Comparison of ENCODE assay signal across 8 cellular contexts in the genomic region with DNA sequence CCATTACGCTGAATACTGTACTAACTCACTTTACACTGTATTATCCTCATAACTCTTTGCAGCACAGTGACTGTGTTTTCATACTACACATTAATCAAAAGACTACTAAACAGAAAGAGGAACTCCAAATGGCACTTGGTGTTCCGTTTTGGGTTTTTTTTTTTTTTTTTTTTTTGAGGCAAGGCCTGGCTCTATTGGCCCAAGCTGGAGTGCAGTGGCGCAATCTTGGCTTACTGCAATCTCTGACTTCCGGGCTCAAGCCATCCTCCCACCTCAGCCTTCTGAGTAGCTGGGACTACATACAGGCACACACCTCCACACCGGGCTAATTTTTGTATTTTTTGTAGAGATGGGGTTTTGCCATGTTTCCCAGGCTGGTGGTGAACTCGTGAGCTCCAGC. TPM values are rescaled to one million over a fixed set of nuclear protein-coding genes. Genes with fewer than 3 reads are reported as not detected.
DNase-seq lines count a peak whose midpoint lies in the region; ATAC-seq and TF ChIP-seq lines count a peak whose summit lies in the region.

No MANE protein-coding gene starts in this region.

- H3K9me3 ChIP-seq in uterus (no peaks in the 10 kb centered on the region), PC-9 (ENCODE audit: insufficient read depth, low read depth) (no peaks in the 10 kb centered on the region)

- H2AFZ ChIP-seq in PC-9, result no peak overlapping the region

- no peaks in the 10 kb centered on the region for H3F3A ChIP-seq in PC-9 (ENCODE audit: insufficient read depth, low read depth)

- POLR2A ChIA-PET in PC-9 (lab: Charles Lee; ENCODE audit: unreplicated experiment), result interaction anchor here (0.5 kb wide), 1 partner anchor 113 kb away, joined by 38 read pairs; no protein-coding TSS in a partner anchor

- H3K27ac ChIP-seq in uterus (no peak overlapping the region), PC-9 (no peak overlapping the region)

- no peaks in the 10 kb centered on the region for H3K9me2 ChIP-seq in PC-9 (ENCODE audit: insufficient read depth)

- H3K27me3 ChIP-seq in uterus (no peaks in the 10 kb centered on the region), PC-9 (ENCODE audit: insufficient read depth, low read depth) (no peaks in the 10 kb centered on the region)

- H3K36me3 ChIP-seq in uterus (no peaks in the 10 kb centered on the region), PC-9 (ENCODE audit: low read depth) (no peaks in the 10 kb centered on the region)

- H3K4me1 ChIP-seq in uterus, result peaks cover 0 to 11% of the 10 kb centered on the region in 2 donors
- no peaks in the 10 kb centered on the region for H3K4me1 ChIP-seq in PC-9 (replicated peaks; ENCODE audit: insufficient read depth)

- DNase-seq in GM03348 (ENCODE audit: low spot score) (peak; percentile 11), HUDEP-2 (lab: John Stamatoyannopoulos, UW; ENCODE audit: unreplicated experiment in 76 of 76) (peak in 55 of 76 experiments; percentile 1 to 69 (median 19)), fibroblast of mammary gland (ENCODE audit: low read depth) (peak; percentile 22), uterus (peak; percentile 55 to 57), PC-9 (no peak)
- DNase-seq in activated CD8-positive, alpha-beta memory T cell treated with anti-CD3 and anti-CD28 coated beads, Interleukin-2, amount 50 U/mL, for 48 hours, result no peak

- H3K4me3 ChIP-seq in fibroblast of mammary gland (ENCODE audit: control insufficient read depth, low read depth, low read length) (no peak overlapping the region), uterus (no peak overlapping the region), PC-9 (no peak overlapping the region)

- no peaks in the 10 kb centered on the region for H4K20me1 ChIP-seq in PC-9 (ENCODE audit: insufficient read depth)

- CTCF ChIA-PET in PC-9 (lab: Charles Lee), result no interaction called here

- H3K79me2 ChIP-seq in PC-9 (ENCODE audit: low read depth), result no peaks in the 10 kb centered on the region

- BruUV-seq in PC-9 (replicated peaks; lab: Mats Ljungman, UMichigan), result no TSS peak

- ATAC-seq in GM21423 (IDR thresholded peaks at IDR 0.05; ENCODE audit: unreplicated experiment) (peak; percentile 85), GM19328 (IDR thresholded peaks at IDR 0.05; ENCODE audit: unreplicated experiment) (no peak)

- intact Hi-C loops in uterus (cut with DNase I; ENCODE audit: low total_unique reads), result no loop called here
- intact Hi-C loops in PC-9 (cut with micrococcal nuclease; ENCODE audit: unreplicated experiment), result no loop called here

- TF ChIP-seq POLR2A in uterus (IDR thresholded peaks at IDR 0.05), result no peak

- no peak overlapping the region for H3K4me2 ChIP-seq in PC-9

- TF ChIP-seq CTCF in fibroblast of mammary gland (conservative IDR thresholded peaks at IDR 0.05; ENCODE audit: control insufficient read depth, insufficient read depth, low read depth, low read length), result no peak
- TF ChIP-seq CTCF in uterus (IDR thresholded peaks at IDR 0.05), result no peak
- TF ChIP-seq CTCF in PC-9 (conservative IDR thresholded peaks at IDR 0.05), result no peak

RNA-seq across cellular contexts. Expression of a gene that starts 10.7 kb away (rescaled TPM):
- 10 to 100 TPM in 3 of 4 donors, 1 to 10 TPM in 1; 10.0 to 31.8 (median 24.5) TPM for total RNA-seq in uterus
- total RNA-seq in PC-9 (2021), result 8.5 and 10.4 TPM in 2 replicates

Comparison
In these comparisons a context has a peak if more than half of its experiments do, and no peak if none do; other contexts are left out.
1. DNase-seq: peak in GM03348 (single experiment), HUDEP-2 (55 of 76), fibroblast of mammary gland (single experiment) and uterus (2 of 2); none in activated CD8-positive, alpha-beta memory T cell treated with anti-CD3 and anti-CD28 coated beads, Interleukin-2, amount 50 U/mL, for 48 hours (single experiment) and PC-9 (0 of 2).